Comparison of ENCODE assay signal across 20 cellular contexts in the genomic region with DNA sequence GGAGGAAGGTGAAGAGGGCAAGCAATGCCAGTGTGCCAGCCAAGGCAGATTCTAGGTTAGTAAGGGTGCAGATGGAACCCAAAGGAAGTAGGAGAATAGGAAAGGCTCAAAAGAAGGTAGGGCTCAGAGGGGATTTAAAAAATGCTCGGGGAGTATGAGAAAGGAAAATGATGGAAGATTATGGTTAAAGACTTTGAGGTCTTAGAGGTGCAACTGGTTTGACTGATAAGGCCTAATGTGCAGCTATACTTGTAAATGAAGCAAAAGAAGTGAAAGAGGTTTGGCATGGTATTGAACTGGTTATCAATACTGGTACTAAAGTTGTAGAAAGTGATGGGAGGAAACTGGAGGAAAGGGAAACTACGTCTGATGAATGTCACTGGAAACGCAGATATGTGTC.
"Had no signal": no experiment of that assay in that cellular context is flagged by ENCODE, and none has a peak within 500 bp of the region (broad histone marks: within the 10 kb centered on the region; RNA-seq: fewer than 3 reads in every experiment).

No MANE protein-coding gene starts in this region.

- H3K9me3 Mint-ChIP-seq: naive thymus-derived CD8-positive, alpha-beta T cell; type B pancreatic cell had no signal

- H3K4me3 Mint-ChIP-seq: nephron progenitor cell; stimulated activated effector memory CD8-positive, alpha-beta T cell treated with anti-CD3 and anti-CD28 coated beads, Interleukin-12 subunit alpha, Interleukin-12 subunit beta, amount 100 ng/mL, for 72 hours; type B pancreatic cell had no signal

- H3K27ac Mint-ChIP-seq: nephron progenitor cell; stimulated activated effector memory CD8-positive, alpha-beta T cell treated with anti-CD3 and anti-CD28 coated beads, Interleukin-12 subunit alpha, Interleukin-12 subunit beta, amount 100 ng/mL, for 72 hours; type B pancreatic cell had no signal

- DNase-seq: dorsolateral prefrontal cortex; effector CD4-positive, alpha-beta T cell; head of caudate nucleus; left ventricle myocardium superior; lower lobe of right lung; naive thymus-derived CD8-positive, alpha-beta T cell; nephron progenitor cell; nucleus accumbens; sigmoid colon; stimulated activated CD4-positive, alpha-beta T cell treated with anti-CD3 and anti-CD28 coated beads, Interleukin-2, amount 100 ng/mL, for 24 hours; stimulated activated CD4-positive, alpha-beta T cell treated with anti-CD3 and anti-CD28 coated beads, Interleukin-4, amount 100 ng/mL, for 24 hours; stimulated activated naive CD4-positive, alpha-beta T cell treated with Interleukin-2 at 50 U/mL for 16 hours; stomach; thyroid gland had no signal

- ATAC-seq: left ventricle myocardium superior; lower lobe of right lung; naive thymus-derived CD8-positive, alpha-beta T cell; stimulated activated effector memory CD8-positive, alpha-beta T cell treated with anti-CD3 and anti-CD28 coated beads, Interleukin-12 subunit alpha, Interleukin-12 subunit beta, amount 100 ng/mL, for 72 hours had no signal

- H3K27me3 Mint-ChIP-seq: naive thymus-derived CD8-positive, alpha-beta T cell; type B pancreatic cell had no signal

- FAIRE-seq: frontal cortex, keratinocyte had no signal

- H3K36me3 Mint-ChIP-seq: type B pancreatic cell had no signal

- H3K9me3 ChIP-seq: prostate gland, right atrium auricular region, sigmoid colon, stomach, thyroid gland had no signal
